Comparison of ENCODE assay signal across 12 cellular contexts in genomic region chr2:16318474-16319195, GRCh38.
DNase-seq lines count a peak whose midpoint lies in the region; ATAC-seq and TF ChIP-seq lines count a peak whose summit lies in the region.
"Had no signal": no experiment of that assay in that cellular context is flagged by ENCODE, and none has a peak within 500 bp of the region (broad histone marks: within the 10 kb centered on the region; RNA-seq: fewer than 3 reads in every experiment).

No MANE protein-coding gene starts in this region.

- H3K36me3 ChIP-seq in BE2C (no peaks in the 10 kb centered on the region), H7 (replicated peaks; ENCODE audit: control insufficient read depth, insufficient read depth, low read length) (no peaks in the 10 kb centered on the region), lower lobe of right lung (no peaks in the 10 kb centered on the region)
- H3K36me3 ChIP-seq: prostate gland had no signal

- no peaks in the 10 kb centered on the region; the same call in 1 of the 2 replicates for H3K9me3 ChIP-seq in BE2C
- H3K9me3 ChIP-seq in lower lobe of right lung: no peaks in the 10 kb centered on the region
- H3K9me3 ChIP-seq: prostate gland had no signal

- no peak overlapping the region for H3K27ac ChIP-seq in lower lobe of right lung
- H3K27ac ChIP-seq: PC-9, prostate gland had no signal

- DNase-seq in BE2C: peak; percentile 100
- peak; percentile 68 for DNase-seq in H7
- peak; percentile 8 for DNase-seq in SW480 (ENCODE audit: low spot score)
- DNase-seq in lower lobe of right lung: no peak
- no peak for DNase-seq in NCI-H526 treated with DMSO at 0.1 percent for 48 hours (lab: John Stamatoyannopoulos, UW)
- DNase-seq in inferior parietal cortex (ENCODE audit: extremely low spot score): no peak
- DNase-seq in NCI-H2171 (lab: John Stamatoyannopoulos, UW): no peak
- DNase-seq: DMS53, NCI-H1930, PC-9 had no signal

- ATAC-seq in lower lobe of right lung (peak; percentile 52 to 53), HG03045 (IDR thresholded peaks at IDR 0.05; ENCODE audit: unreplicated experiment) (no peak)

- H3K27me3 ChIP-seq in BE2C: no peaks in the 10 kb centered on the region
- H3K27me3 ChIP-seq in H7 (ENCODE audit: control insufficient read depth, insufficient read depth, low read length): no peaks in the 10 kb centered on the region
- no peaks in the 10 kb centered on the region for H3K27me3 ChIP-seq in lower lobe of right lung (ENCODE audit: low read depth)

- no peak overlapping the region for H3K4me3 ChIP-seq in BE2C (ENCODE audit: low read depth, low read length)
- no peak overlapping the region for H3K4me3 ChIP-seq in H7 (ENCODE audit: insufficient read depth, low read depth, low read length)
- H3K4me3 ChIP-seq in lower lobe of right lung: no peak overlapping the region
- H3K4me3 ChIP-seq: PC-9, prostate gland had no signal

- H3K4me1 ChIP-seq in BE2C: peaks cover 39% of the 10 kb centered on the region
- H3K4me1 ChIP-seq in lower lobe of right lung: peaks cover 10% of the 10 kb centered on the region
- H3K4me1 ChIP-seq: prostate gland had no signal

- intact Hi-C loops in lower lobe of right lung (cut with DNase I): no loop called here

- TF ChIP-seq CTCF in BE2C (IDR thresholded peaks at IDR 0.05; ENCODE audit: low read depth, low read length) (no peak), lower lobe of right lung (IDR thresholded peaks at IDR 0.05) (no peak)

Comparison
In these comparisons a context has a peak if more than half of its experiments do, and no peak if none do; other contexts are left out.
1. DNase-seq: peak in BE2C (single experiment), H7 (single experiment) and SW480 (single experiment); none in lower lobe of right lung (single experiment), NCI-H526 treated with DMSO at 0.1 percent for 48 hours (single experiment), inferior parietal cortex (single experiment) and NCI-H2171 (single experiment).